Comparison of ENCODE assay signal across 1 cellular context in genomic region chr3:155392138-155392537, GRCh38.
TF ChIP-seq lines count a peak whose summit lies in the region.

No MANE protein-coding gene starts in this region.

TF ChIP-seq in IMR-90, 13 proteins besides CTCF, POLR2A, EP300 and RAD21:
- no peak for TF ChIP-seq NFE2L2 (IDR thresholded peaks at IDR 0.05; ENCODE audit: low read depth, low read length)
- TF ChIP-seq RCOR1 (IDR thresholded peaks at IDR 0.05; ENCODE audit: insufficient replicate concordance, low read length) = no peak
- no peak for TF ChIP-seq MXI1 (IDR thresholded peaks at IDR 0.05; ENCODE audit: borderline replicate concordance, low read depth, low read length)
- no peak for TF ChIP-seq MAFK (IDR thresholded peaks at IDR 0.05; ENCODE audit: low read depth, low read length)
- TF ChIP-seq RFX5 (IDR thresholded peaks at IDR 0.05; ENCODE audit: low read depth, low read length) = no peak
- no peak for TF ChIP-seq CHD1 (IDR thresholded peaks at IDR 0.05; ENCODE audit: low read depth, low read length)
- TF ChIP-seq MAZ (IDR thresholded peaks at IDR 0.05; ENCODE audit: borderline replicate concordance, low read depth, low read length) = no peak
- TF ChIP-seq ELK1 (IDR thresholded peaks at IDR 0.05; ENCODE audit: borderline replicate concordance, low read depth, low read length) = no peak
- TF ChIP-seq SMC3 (IDR thresholded peaks at IDR 0.05; ENCODE audit: low read depth, low read length) = no peak
